1 cellular context compared by ENCODE assay signal in genomic region chr12:80627773-80628172, GRCh38.
TF ChIP-seq lines count a peak whose summit lies in the region.

No MANE protein-coding gene starts in this region.

TF ChIP-seq in SK-N-SH treated with all-trans-retinoic acid at 6 μM for 48 hours, 23 proteins besides CTCF, POLR2A, EP300 and RAD21 (continued from another document):
- no peak for TF ChIP-seq RARB (CRISPR knock-in tag; IDR thresholded peaks at IDR 0.05)
- TF ChIP-seq SNAI2 (CRISPR knock-in tag; IDR thresholded peaks at IDR 0.05), result no peak
TF ChIP-seq in SK-N-SH treated with all-trans-retinoic acid at 6 μM for 48 hours: peak in this region for 0.
